1 cellular context compared by ENCODE assay signal in genomic region chr3:120477826-120478225, GRCh38.
TF ChIP-seq lines count a peak whose summit lies in the region.

No MANE protein-coding gene starts in this region.

TF ChIP-seq in HepG2, 621 proteins besides CTCF, POLR2A, EP300 and RAD21:
- TF ChIP-seq, protein P1, sequence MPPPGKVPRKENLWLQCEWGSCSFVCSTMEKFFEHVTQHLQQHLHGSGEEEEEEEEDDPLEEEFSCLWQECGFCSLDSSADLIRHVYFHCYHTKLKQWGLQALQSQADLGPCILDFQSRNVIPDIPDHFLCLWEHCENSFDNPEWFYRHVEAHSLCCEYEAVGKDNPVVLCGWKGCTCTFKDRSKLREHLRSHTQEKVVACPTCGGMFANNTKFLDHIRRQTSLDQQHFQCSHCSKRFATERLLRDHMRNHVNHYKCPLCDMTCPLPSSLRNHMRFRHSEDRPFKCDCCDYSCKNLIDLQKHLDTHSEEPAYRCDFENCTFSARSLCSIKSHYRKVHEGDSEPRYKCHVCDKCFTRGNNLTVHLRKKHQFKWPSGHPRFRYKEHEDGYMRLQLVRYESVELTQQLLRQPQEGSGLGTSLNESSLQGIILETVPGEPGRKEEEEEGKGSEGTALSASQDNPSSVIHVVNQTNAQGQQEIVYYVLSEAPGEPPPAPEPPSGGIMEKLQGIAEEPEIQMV (CRISPR knock-in tag; IDR thresholded peaks at IDR 0.05; ENCODE audit: low read depth): no peak
- TF ChIP-seq, protein P2, sequence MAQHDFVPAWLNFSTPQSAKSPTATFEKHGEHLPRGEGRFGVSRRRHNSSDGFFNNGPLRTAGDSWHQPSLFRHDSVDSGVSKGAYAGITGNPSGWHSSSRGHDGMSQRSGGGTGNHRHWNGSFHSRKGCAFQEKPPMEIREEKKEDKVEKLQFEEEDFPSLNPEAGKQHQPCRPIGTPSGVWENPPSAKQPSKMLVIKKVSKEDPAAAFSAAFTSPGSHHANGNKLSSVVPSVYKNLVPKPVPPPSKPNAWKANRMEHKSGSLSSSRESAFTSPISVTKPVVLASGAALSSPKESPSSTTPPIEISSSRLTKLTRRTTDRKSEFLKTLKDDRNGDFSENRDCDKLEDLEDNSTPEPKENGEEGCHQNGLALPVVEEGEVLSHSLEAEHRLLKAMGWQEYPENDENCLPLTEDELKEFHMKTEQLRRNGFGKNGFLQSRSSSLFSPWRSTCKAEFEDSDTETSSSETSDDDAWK (CRISPR knock-in tag; IDR thresholded peaks at IDR 0.05): no peak
- TF ChIP-seq SATB2 (CRISPR knock-in tag; IDR thresholded peaks at IDR 0.05): no peak
- TF ChIP-seq ZNF234 (CRISPR knock-in tag; conservative IDR thresholded peaks at IDR 0.05): no peak
- no peak for TF ChIP-seq ZNF362 (CRISPR knock-in tag; IDR thresholded peaks at IDR 0.05; ENCODE audit: borderline replicate concordance)
- TF ChIP-seq, protein P3, sequence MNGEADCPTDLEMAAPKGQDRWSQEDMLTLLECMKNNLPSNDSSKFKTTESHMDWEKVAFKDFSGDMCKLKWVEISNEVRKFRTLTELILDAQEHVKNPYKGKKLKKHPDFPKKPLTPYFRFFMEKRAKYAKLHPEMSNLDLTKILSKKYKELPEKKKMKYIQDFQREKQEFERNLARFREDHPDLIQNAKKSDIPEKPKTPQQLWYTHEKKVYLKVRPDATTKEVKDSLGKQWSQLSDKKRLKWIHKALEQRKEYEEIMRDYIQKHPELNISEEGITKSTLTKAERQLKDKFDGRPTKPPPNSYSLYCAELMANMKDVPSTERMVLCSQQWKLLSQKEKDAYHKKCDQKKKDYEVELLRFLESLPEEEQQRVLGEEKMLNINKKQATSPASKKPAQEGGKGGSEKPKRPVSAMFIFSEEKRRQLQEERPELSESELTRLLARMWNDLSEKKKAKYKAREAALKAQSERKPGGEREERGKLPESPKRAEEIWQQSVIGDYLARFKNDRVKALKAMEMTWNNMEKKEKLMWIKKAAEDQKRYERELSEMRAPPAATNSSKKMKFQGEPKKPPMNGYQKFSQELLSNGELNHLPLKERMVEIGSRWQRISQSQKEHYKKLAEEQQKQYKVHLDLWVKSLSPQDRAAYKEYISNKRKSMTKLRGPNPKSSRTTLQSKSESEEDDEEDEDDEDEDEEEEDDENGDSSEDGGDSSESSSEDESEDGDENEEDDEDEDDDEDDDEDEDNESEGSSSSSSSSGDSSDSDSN (CRISPR knock-in tag; IDR thresholded peaks at IDR 0.05): no peak
- TF ChIP-seq, protein P4, sequence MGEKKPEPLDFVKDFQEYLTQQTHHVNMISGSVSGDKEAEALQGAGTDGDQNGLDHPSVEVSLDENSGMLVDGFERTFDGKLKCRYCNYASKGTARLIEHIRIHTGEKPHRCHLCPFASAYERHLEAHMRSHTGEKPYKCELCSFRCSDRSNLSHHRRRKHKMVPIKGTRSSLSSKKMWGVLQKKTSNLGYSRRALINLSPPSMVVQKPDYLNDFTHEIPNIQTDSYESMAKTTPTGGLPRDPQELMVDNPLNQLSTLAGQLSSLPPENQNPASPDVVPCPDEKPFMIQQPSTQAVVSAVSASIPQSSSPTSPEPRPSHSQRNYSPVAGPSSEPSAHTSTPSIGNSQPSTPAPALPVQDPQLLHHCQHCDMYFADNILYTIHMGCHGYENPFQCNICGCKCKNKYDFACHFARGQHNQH (CRISPR knock-in tag; IDR thresholded peaks at IDR 0.05): no peak
- no peak for TF ChIP-seq POLR2G (IDR thresholded peaks at IDR 0.05; ENCODE audit: low read depth, low read length)
- no peak for TF ChIP-seq ELF3 (CRISPR knock-in tag; IDR thresholded peaks at IDR 0.05)
- no peak for TF ChIP-seq CHCHD3 (CRISPR knock-in tag; IDR thresholded peaks at IDR 0.05)
- TF ChIP-seq ZNF839 (CRISPR knock-in tag; IDR thresholded peaks at IDR 0.05; ENCODE audit: borderline replicate concordance): no peak
- TF ChIP-seq NFKB2 (CRISPR knock-in tag; IDR thresholded peaks at IDR 0.05; ENCODE audit: borderline replicate concordance): no peak
- TF ChIP-seq ZNF678 (CRISPR knock-in tag; IDR thresholded peaks at IDR 0.05): no peak
- no peak for TF ChIP-seq ARNT (IDR thresholded peaks at IDR 0.05)
